Comparison of ENCODE assay signal across 8 cellular contexts in genomic region chr19:51799311-51799997, GRCh38. TPM values are rescaled to one million over a fixed set of nuclear protein-coding genes. Genes with fewer than 3 reads are reported as not detected.
DNase-seq lines count a peak whose midpoint lies in the region; TF ChIP-seq lines count a peak whose summit lies in the region.

No MANE protein-coding gene starts in this region.

- POLR2A ChIA-PET in SK-N-SH (lab: Yijun Ruan, JAX) = no interaction called here

- 0 out of 2 replicates have a peak overlapping the region, but pooled peaks have one; percentile 57 for H2AFZ ChIP-seq in SK-N-SH (ENCODE audit: low read depth)

- H3K9me3 ChIP-seq in SK-N-SH = no peaks in the 10 kb centered on the region

- H3K4me1 ChIP-seq in SK-N-SH (ENCODE audit: control insufficient read depth in 1 of 2, insufficient read depth in 2 of 2, low read depth in 1 of 2, low read length in 1 of 2) = peaks cover 10 to 26% of the 10 kb centered on the region in 2 experiments; a peak in 3 of 4 replicates

- in situ Hi-C loops in G401 (cut with HindIII; ENCODE audit: low sequenced_read_pairs) = no loop called here

- peak; percentile 56 for TF ChIP-seq CTCF in SK-N-SH (IDR thresholded peaks at IDR 0.05)

- H4K20me1 ChIP-seq in SK-N-SH (ENCODE audit: insufficient read depth) = no peaks in the 10 kb centered on the region

- WGBS in SK-N-SH (ENCODE audit: low lambda C conversion rate) = 9% methylated on average over 7 of the region's 13 CpGs

- CTCF ChIA-PET in SK-N-SH (lab: Yijun Ruan, JAX) = interaction anchor here (1.2 kb wide), 2 partner anchors 9 to 143 kb away, joined by 3 to 6 read pairs; no protein-coding TSS in a partner anchor

- H3K4me3 ChIP-seq in SK-N-SH (ENCODE audit: low read depth in 2 of 2, low read length in 1 of 2) = peak overlapping the region in 1 of 2 experiments; percentile 29; a peak in 1 of 4 replicates

- H3K27ac ChIP-seq in SK-N-SH (ENCODE audit: low read depth in 2 of 2, low read length in 1 of 2) = peak overlapping the region in 1 of 2 experiments; percentile 91; a peak in 3 of 4 replicates

- TF ChIP-seq EP300 in SK-N-SH (IDR thresholded peaks at IDR 0.05; ENCODE audit: borderline replicate concordance in 1 of 2, low read depth in 1 of 2, low read length in 1 of 2) = peak; percentile 6 to 49; a peak in 1 of 4 replicates

- H3K79me2 ChIP-seq in SK-N-SH (ENCODE audit: insufficient read depth) = no peaks in the 10 kb centered on the region; the same call in 1 of the 2 replicates

- H3K4me2 ChIP-seq in SK-N-SH = peak overlapping the region; percentile 75

- TF ChIP-seq RAD21 in SK-N-SH (IDR thresholded peaks at IDR 0.05; ENCODE audit: low read length) = no peak

- DNase-seq in G401 (ENCODE audit: low spot score) (peak; percentile 7), SK-N-SH (peak; percentile 14), glomerular endothelial cell (ENCODE audit: extremely low read depth, low read depth, low spot score) (peak; percentile 68), putamen (ENCODE audit: low spot score) (peak; percentile 43), COR-L47 (lab: John Stamatoyannopoulos, UW) (no peak), NCI-H82 treated with DMSO at 0.1 percent for 48 hours (lab: John Stamatoyannopoulos, UW; ENCODE audit: unreplicated experiment) (no peak)
- no peak for DNase-seq in central memory CD4-positive, alpha-beta T cell
- DNase-seq in stimulated activated CD8-positive, alpha-beta memory T cell treated with anti-CD3 and anti-CD28 coated beads, Interleukin-4, amount 100 ng/mL, for 48 hours = no peak

- H3K9ac ChIP-seq in SK-N-SH = peak overlapping the region; percentile 64

- H3K27me3 ChIP-seq in SK-N-SH (ENCODE audit: insufficient read depth) = no peaks in the 10 kb centered on the region

- no peaks in the 10 kb centered on the region for H3K36me3 ChIP-seq in SK-N-SH (replicated peaks in 1 of 2; ENCODE audit: control insufficient read depth in 1 of 2, insufficient read depth in 2 of 2, low read length in 1 of 2)

- H3K9me2 ChIP-seq in SK-N-SH = no peaks in the 10 kb centered on the region

- H3F3A ChIP-seq in SK-N-SH (replicated peaks; ENCODE audit: insufficient read depth) = peaks cover 49% of the 10 kb centered on the region

TF ChIP-seq in SK-N-SH, 30 proteins besides CTCF, POLR2A, EP300 and RAD21 (continues in another document):
- TF ChIP-seq YY1 (IDR thresholded peaks at IDR 0.05; ENCODE audit: low read depth) = 0 out of 2 replicates have a peak, but pooled peaks have one; percentile 59
- TF ChIP-seq POLR2AphosphoS5 (IDR thresholded peaks at IDR 0.05; ENCODE audit: low read depth, low read length) = no peak
- peak; percentile 88; the same call in 1 of the 2 replicates for TF ChIP-seq FOSL2 (IDR thresholded peaks at IDR 0.05; ENCODE audit: borderline replicate concordance, low read depth)
- TF ChIP-seq IRF3 (IDR thresholded peaks at IDR 0.05; ENCODE audit: low read depth, low read length) = no peak
- no peak for TF ChIP-seq ZBTB33 (IDR thresholded peaks at IDR 0.05; ENCODE audit: borderline replicate concordance, low read depth)
- peak; percentile 93 for TF ChIP-seq NFIC (IDR thresholded peaks at IDR 0.05; ENCODE audit: borderline replicate concordance)
- no peak for TF ChIP-seq NRF1 (IDR thresholded peaks at IDR 0.05; ENCODE audit: low read depth, low read length)
- TF ChIP-seq GATA2 (CRISPR knock-in tag; IDR thresholded peaks at IDR 0.05) = no peak
- TF ChIP-seq SMC3 (IDR thresholded peaks at IDR 0.05; ENCODE audit: low read depth, low read length) = no peak
- no peak for TF ChIP-seq USF2 (IDR thresholded peaks at IDR 0.05; ENCODE audit: borderline replicate concordance, low read depth, low read length)
- peak; percentile 64 for TF ChIP-seq PBX3 (IDR thresholded peaks at IDR 0.05)
- TF ChIP-seq USF1 (IDR thresholded peaks at IDR 0.05; ENCODE audit: borderline replicate concordance, low read depth) = 0 out of 2 replicates have a peak, but pooled peaks have one; percentile 10
- TF ChIP-seq CHD2 (IDR thresholded peaks at IDR 0.05; ENCODE audit: low read length, partially characterized antibody) = no peak
- TF ChIP-seq ELF1 (IDR thresholded peaks at IDR 0.05) = peak; percentile 65
- TF ChIP-seq TAF1 (IDR thresholded peaks at IDR 0.05; ENCODE audit: borderline replicate concordance, low read depth, low read length) = no peak
- TF ChIP-seq TCF12 (IDR thresholded peaks at IDR 0.05) = peak; percentile 80; the same call in 1 of the 2 replicates
- TF ChIP-seq FOXJ3 (CRISPR knock-in tag; IDR thresholded peaks at IDR 0.05) = no peak
- peak; percentile 79 for TF ChIP-seq TEAD4 (IDR thresholded peaks at IDR 0.05; ENCODE audit: borderline replicate concordance, insufficient read depth)
- TF ChIP-seq SIN3A (IDR thresholded peaks at IDR 0.05; ENCODE audit: borderline replicate concordance, low read depth, low read length) = no peak
- TF ChIP-seq MEF2A (IDR thresholded peaks at IDR 0.05; ENCODE audit: borderline replicate concordance, low read depth) = no peak
- peak; percentile 91 for TF ChIP-seq JUND (IDR thresholded peaks at IDR 0.05)
- TF ChIP-seq MAX (IDR thresholded peaks at IDR 0.05; ENCODE audit: low read depth) = peak; percentile 71
- TF ChIP-seq RFX5 (IDR thresholded peaks at IDR 0.05; ENCODE audit: low read length) = no peak
- no peak for TF ChIP-seq RXRA (IDR thresholded peaks at IDR 0.05; ENCODE audit: borderline replicate concordance, low read depth)

RNA-seq across cellular contexts. Expression of gene FPR3, which starts 4.5 kb away (rescaled TPM):
- total RNA-seq in G401 (2014; rRNA removed; shearing (Covaris generic)) = not detected in 2 replicates
- 0.02 and 0.05 TPM in 2 replicates for polyA plus RNA-seq in SK-N-SH (2012; rRNA removed)
- polyA plus RNA-seq in SK-N-SH (2012; cell fraction: cytosol; rRNA removed) = 0.08 TPM in 1 of 2 replicates, not detected in the other
- polyA plus RNA-seq in SK-N-SH (2012; cell fraction: nucleus; rRNA removed) = 0.06 TPM in 2 replicates
- total RNA-seq in glomerular endothelial cell = not detected in 2 replicates

RNA-seq across cellular contexts. Expression of gene FPR2, which starts 38.5 kb away (rescaled TPM):
- total RNA-seq in G401 (2014; rRNA removed; shearing (Covaris generic)) = not detected in 2 replicates
- not detected in 2 replicates for polyA plus RNA-seq in SK-N-SH (2012; rRNA removed)
- not detected in 2 replicates for polyA plus RNA-seq in SK-N-SH (2012; cell fraction: cytosol; rRNA removed)
- polyA plus RNA-seq in SK-N-SH (2012; cell fraction: nucleus; rRNA removed) = not detected in 2 replicates
- total RNA-seq in glomerular endothelial cell = not detected in 2 replicates

RNA-seq across cellular contexts. Expression of gene FPR1, which starts 47.8 kb away (rescaled TPM):
- total RNA-seq in G401 (2014; rRNA removed; shearing (Covaris generic)) = not detected in 2 replicates
- polyA plus RNA-seq in SK-N-SH (2012; rRNA removed) = 0.03 TPM in 1 of 2 replicates, not detected in the other
- polyA plus RNA-seq in SK-N-SH (2012; cell fraction: cytosol; rRNA removed) = not detected in 2 replicates
- polyA plus RNA-seq in SK-N-SH (2012; cell fraction: nucleus; rRNA removed) = 0.08 TPM in 1 of 2 replicates, not detected in the other
- not detected in 2 replicates for total RNA-seq in glomerular endothelial cell

Comparison
In these comparisons a context has a peak if more than half of its experiments do, and no peak if none do; other contexts are left out.
1. DNase-seq: peak in G401 (single experiment), SK-N-SH (single experiment), glomerular endothelial cell (single experiment) and putamen (single experiment); none in central memory CD4-positive, alpha-beta T cell (single experiment), stimulated activated CD8-positive, alpha-beta memory T cell treated with anti-CD3 and anti-CD28 coated beads, Interleukin-4, amount 100 ng/mL, for 48 hours (single experiment), COR-L47 (single experiment) and NCI-H82 treated with DMSO at 0.1 percent for 48 hours (single experiment).